ENCODE assay signal across 11 cellular contexts in the genomic region with DNA sequence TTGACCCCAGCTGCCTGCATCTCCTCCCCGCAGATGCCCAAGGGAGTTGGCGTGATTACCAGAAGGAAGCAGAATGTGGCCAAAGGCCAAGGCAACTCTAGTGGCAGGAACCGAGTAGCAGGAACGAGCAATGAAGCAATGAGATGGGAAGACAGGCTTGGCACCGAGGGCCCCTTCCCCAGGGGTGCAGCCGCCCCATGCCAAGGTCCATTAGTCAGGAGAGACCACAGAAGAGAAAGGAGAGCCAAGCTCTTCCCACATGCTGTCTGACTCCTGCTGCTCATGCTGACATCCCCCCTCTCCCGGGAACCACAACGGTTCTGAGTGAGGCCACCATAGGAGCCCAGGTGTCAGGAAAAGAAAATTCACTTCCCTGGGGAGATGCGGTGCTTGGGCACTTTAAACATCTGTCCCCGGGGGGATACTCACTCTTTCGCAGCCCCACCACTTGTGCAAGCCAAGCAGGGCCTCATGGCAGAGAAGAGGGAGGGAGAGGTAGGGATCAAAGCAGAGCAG.
DNase-seq lines count a peak whose midpoint lies in the region; ATAC-seq and TF ChIP-seq lines count a peak whose summit lies in the region.
"Had no signal": no experiment of that assay in that cellular context is flagged by ENCODE, and none has a peak within 500 bp of the region (broad histone marks: within the 10 kb centered on the region; RNA-seq: fewer than 3 reads in every experiment).

No MANE protein-coding gene starts in this region.

- no peak for TF ChIP-seq CTCF in C4-2B (conservative IDR thresholded peaks at IDR 0.05)
- TF ChIP-seq CTCF in dorsolateral prefrontal cortex (IDR thresholded peaks at IDR 0.05 in 54 of 56, conservative IDR thresholded peaks at IDR 0.05 in 2 of 56; ENCODE audit: low read depth in 1 of 56, partially characterized antibody in 56 of 56): no peak

- DNase-seq in NCI-H524 treated with DMSO at 0.1 percent for 48 hours (lab: John Stamatoyannopoulos, UW) (peak; percentile 56), dorsolateral prefrontal cortex (peak in 3 of 10 donors; percentile 40 to 50 (median 44)), pons (ENCODE audit: low spot score) (peak; percentile 63), middle frontal gyrus (ENCODE audit: extremely low spot score, low spot score) (no peak), NCI-H526 treated with DMSO at 0.1 percent for 48 hours (lab: John Stamatoyannopoulos, UW) (no peak), NCI-H748 treated with DMSO at 0.1 percent for 48 hours (lab: John Stamatoyannopoulos, UW) (no peak)
- no peak for DNase-seq in natural killer cell treated with Interleukin-12 subunit alpha and Interleukin-12 subunit beta and Interleukin-15 and Interleukin-18, amount 100 ng/mL, for 72 hours (ENCODE audit: low spot score)
- DNase-seq: activated T-cell treated with anti-CD3 and anti-CD28 coated beads, Interleukin-2, amount 50 U/mL, for 4 hours; nephron progenitor cell had no signal

- peak overlapping the region; percentile 24; the same call in 1 of the 2 replicates for H3K27ac ChIP-seq in C4-2B
- H3K27ac ChIP-seq in dorsolateral prefrontal cortex: peak overlapping the region in 55 of 59 donors; percentile 10 to 84 (median 66)
- H3K27ac ChIP-seq: thoracic aorta had no signal

- H3K27me3 ChIP-seq in dorsolateral prefrontal cortex: no peaks in the 10 kb centered on the region

- no peaks in the 10 kb centered on the region for H3K27me3 Mint-ChIP-seq in natural killer cell treated with Interleukin-12 subunit alpha and Interleukin-12 subunit beta and Interleukin-15 and Interleukin-18, amount 100 ng/mL, for 72 hours

- no peaks in the 10 kb centered on the region for H3K9me3 Mint-ChIP-seq in natural killer cell treated with Interleukin-12 subunit alpha and Interleukin-12 subunit beta and Interleukin-15 and Interleukin-18, amount 100 ng/mL, for 72 hours
- H3K9me3 Mint-ChIP-seq: activated T-cell treated with anti-CD3 and anti-CD28 coated beads, Interleukin-2, amount 50 U/mL, for 4 hours; nephron progenitor cell had no signal

- H3K4me1 Mint-ChIP-seq in natural killer cell treated with Interleukin-12 subunit alpha and Interleukin-12 subunit beta and Interleukin-15 and Interleukin-18, amount 100 ng/mL, for 72 hours (ENCODE audit: low read depth in 2 of 2): peaks cover 8 to 14% of the 10 kb centered on the region in 2 donors

- ATAC-seq in natural killer cell treated with Interleukin-12 subunit alpha and Interleukin-12 subunit beta and Interleukin-15 and Interleukin-18, amount 100 ng/mL, for 72 hours: no peak
- ATAC-seq: activated T-cell treated with anti-CD3 and anti-CD28 coated beads, Interleukin-2, amount 50 U/mL, for 4 hours had no signal

- H3K4me3 ChIP-seq in dorsolateral prefrontal cortex: peak overlapping the region in 1 of 59 donors; percentile 5
- H3K4me3 ChIP-seq: thoracic aorta had no signal

- intact Hi-C loops in dorsolateral prefrontal cortex (cut with DNase I): loop anchor here in 1 of 2 donors (1.0 to 5.0 kb wide), 2 partner anchors 148 to 386 kb away; a partner anchor contains a TSS

- no peak overlapping the region for H3K4me3 Mint-ChIP-seq in natural killer cell treated with Interleukin-12 subunit alpha and Interleukin-12 subunit beta and Interleukin-15 and Interleukin-18, amount 100 ng/mL, for 72 hours
- H3K4me3 Mint-ChIP-seq: activated T-cell treated with anti-CD3 and anti-CD28 coated beads, Interleukin-2, amount 50 U/mL, for 4 hours; nephron progenitor cell had no signal

- no peak overlapping the region for H3K27ac Mint-ChIP-seq in natural killer cell treated with Interleukin-12 subunit alpha and Interleukin-12 subunit beta and Interleukin-15 and Interleukin-18, amount 100 ng/mL, for 72 hours
- H3K27ac Mint-ChIP-seq: nephron progenitor cell had no signal

- H3K36me3 Mint-ChIP-seq in natural killer cell treated with Interleukin-12 subunit alpha and Interleukin-12 subunit beta and Interleukin-15 and Interleukin-18, amount 100 ng/mL, for 72 hours: no peaks in the 10 kb centered on the region

Comparison
In these comparisons a context has a peak if more than half of its experiments do, and no peak if none do; other contexts are left out.
1. DNase-seq: peak in NCI-H524 treated with DMSO at 0.1 percent for 48 hours (single experiment) and pons (single experiment); none in middle frontal gyrus (single experiment), NCI-H526 treated with DMSO at 0.1 percent for 48 hours (single experiment), NCI-H748 treated with DMSO at 0.1 percent for 48 hours (single experiment) and natural killer cell treated with Interleukin-12 subunit alpha and Interleukin-12 subunit beta and Interleukin-15 and Interleukin-18, amount 100 ng/mL, for 72 hours (single experiment).